17 cellular contexts compared by ENCODE assay signal in genomic region chr1:92306020-92306419, GRCh38. TPM values are rescaled to one million over a fixed set of nuclear protein-coding genes. Genes with fewer than 3 reads are reported as not detected.
A peak's percentile ranks its signal among the peaks of the same experiment; 100 is the strongest.
DNase-seq lines count a peak whose midpoint lies in the region; ATAC-seq, FAIRE-seq and TF ChIP-seq lines count a peak whose summit lies in the region.
"Had no signal": no experiment of that assay in that cellular context is flagged by ENCODE, and none has a peak within 500 bp of the region (broad histone marks: within the 10 kb centered on the region; RNA-seq: fewer than 3 reads in every experiment).

No MANE protein-coding gene starts in this region.

- peaks cover 10% of the 10 kb centered on the region for H3K4me1 ChIP-seq in HAP-1
- H3K4me1 ChIP-seq: A549 had no signal

- in situ Hi-C loops in HAP-1 (cut with MboI; ENCODE audit: low sequenced_read_pairs), result loop anchor here (25.0 kb wide), 1 partner anchor 306 kb away; no protein-coding TSS in a partner anchor

- no peak for ATAC-seq in activated T-cell treated with anti-CD3 and anti-CD28 coated beads, Interleukin-2, amount 50 U/mL, for 72 hours (replicated peaks in 1 of 2)
- ATAC-seq: A549 had no signal

- TF ChIP-seq POLR2A in GM12891 (IDR thresholded peaks at IDR 0.05; ENCODE audit: low read depth, low read length), result no peak

- no peaks in the 10 kb centered on the region for H3K9me3 Mint-ChIP-seq in activated T-cell treated with anti-CD3 and anti-CD28 coated beads, Interleukin-2, amount 50 U/mL, for 24 hours
- no peaks in the 10 kb centered on the region for H3K9me3 Mint-ChIP-seq in activated T-cell treated with anti-CD3 and anti-CD28 coated beads, Interleukin-2, amount 50 U/mL, for 72 hours
- no peaks in the 10 kb centered on the region for H3K9me3 Mint-ChIP-seq in activated T-helper 2 cell treated with anti-CD3 and anti-CD28 coated beads, Interferon-gamma antibody, Interleukin-2, Interleukin-4, amounts not matched to agents 10 μg/mL and 5 μg/mL and 100 μg/mL, durations not matched to agents 14 hours and 24 hours and 36 hours
- H3K9me3 Mint-ChIP-seq: CD14-positive monocyte had no signal

- H3K4me3 ChIP-seq in HAP-1, result no peak overlapping the region
- H3K4me3 ChIP-seq: A549, MG63 had no signal

- H3K36me3 Mint-ChIP-seq in activated T-cell treated with anti-CD3 and anti-CD28 coated beads, Interleukin-2, amount 50 U/mL, for 24 hours (ENCODE audit: low read depth), result peaks cover 77% of the 10 kb centered on the region
- peaks cover 2 to 24% of the 10 kb centered on the region in 2 donors for H3K36me3 Mint-ChIP-seq in activated T-cell treated with anti-CD3 and anti-CD28 coated beads, Interleukin-2, amount 50 U/mL, for 72 hours (ENCODE audit: insufficient read depth in 2 of 2)
- H3K36me3 Mint-ChIP-seq in activated T-helper 2 cell treated with anti-CD3 and anti-CD28 coated beads, Interferon-gamma antibody, Interleukin-2, Interleukin-4, amounts not matched to agents 10 μg/mL and 5 μg/mL and 100 μg/mL, durations not matched to agents 14 hours and 24 hours and 36 hours (ENCODE audit: low read depth), result peaks cover 56% of the 10 kb centered on the region

- H3K4me1 Mint-ChIP-seq in activated T-cell treated with anti-CD3 and anti-CD28 coated beads, Interleukin-2, amount 50 U/mL, for 24 hours (ENCODE audit: low read depth), result peaks cover 23% of the 10 kb centered on the region
- peaks cover 27% of the 10 kb centered on the region for H3K4me1 Mint-ChIP-seq in activated T-cell treated with anti-CD3 and anti-CD28 coated beads, Interleukin-2, amount 50 U/mL, for 72 hours (ENCODE audit: low read depth)
- peaks cover 17% of the 10 kb centered on the region for H3K4me1 Mint-ChIP-seq in activated T-helper 2 cell treated with anti-CD3 and anti-CD28 coated beads, Interferon-gamma antibody, Interleukin-2, Interleukin-4, amounts not matched to agents 10 μg/mL and 5 μg/mL and 100 μg/mL, durations not matched to agents 14 hours and 24 hours and 36 hours (ENCODE audit: low read depth)

- no peak overlapping the region for H3K4me3 Mint-ChIP-seq in activated T-cell treated with anti-CD3 and anti-CD28 coated beads, Interleukin-2, amount 50 U/mL, for 24 hours
- no peak overlapping the region for H3K4me3 Mint-ChIP-seq in activated T-cell treated with anti-CD3 and anti-CD28 coated beads, Interleukin-2, amount 50 U/mL, for 72 hours
- H3K4me3 Mint-ChIP-seq in activated T-helper 2 cell treated with anti-CD3 and anti-CD28 coated beads, Interferon-gamma antibody, Interleukin-2, Interleukin-4, amounts not matched to agents 10 μg/mL and 5 μg/mL and 100 μg/mL, durations not matched to agents 14 hours and 24 hours and 36 hours (ENCODE audit: low read depth), result no peak overlapping the region
- H3K4me3 Mint-ChIP-seq: CD14-positive monocyte had no signal

- intact Hi-C loops in activated T-helper 2 cell treated with anti-CD3 and anti-CD28 coated beads, Interferon-gamma antibody, Interleukin-2, Interleukin-4, amounts not matched to agents 10 μg/mL and 5 μg/mL and 100 μg/mL, durations not matched to agents 14 hours and 24 hours and 36 hours (cut with micrococcal nuclease), result no loop called here

- no peaks in the 10 kb centered on the region for H3K9me3 ChIP-seq in HAP-1
- H3K9me3 ChIP-seq: A549, MG63 had no signal

- no peaks in the 10 kb centered on the region for H3K27me3 Mint-ChIP-seq in activated T-cell treated with anti-CD3 and anti-CD28 coated beads, Interleukin-2, amount 50 U/mL, for 24 hours
- no peaks in the 10 kb centered on the region for H3K27me3 Mint-ChIP-seq in activated T-cell treated with anti-CD3 and anti-CD28 coated beads, Interleukin-2, amount 50 U/mL, for 72 hours (ENCODE audit: low read depth)
- no peaks in the 10 kb centered on the region for H3K27me3 Mint-ChIP-seq in activated T-helper 2 cell treated with anti-CD3 and anti-CD28 coated beads, Interferon-gamma antibody, Interleukin-2, Interleukin-4, amounts not matched to agents 10 μg/mL and 5 μg/mL and 100 μg/mL, durations not matched to agents 14 hours and 24 hours and 36 hours (ENCODE audit: low read depth)

- DNase-seq in activated T-cell treated with anti-CD3 and anti-CD28 coated beads, Interleukin-2, amount 50 U/mL, for 24 hours, result no peak
- no peak for DNase-seq in activated T-cell treated with anti-CD3 and anti-CD28 coated beads, Interleukin-2, amount 50 U/mL, for 72 hours
- DNase-seq in GM12891 (ENCODE audit: insufficient read length, low spot score), result no peak
- DNase-seq in MV-4-11 (lab: John Stamatoyannopoulos, UW), result peak; percentile 65
- no peak for DNase-seq in activated T-helper 2 cell treated with anti-CD3 and anti-CD28 coated beads, Interferon-gamma antibody, Interleukin-2, Interleukin-4, amounts not matched to agents 10 μg/mL and 5 μg/mL and 100 μg/mL, durations not matched to agents 14 hours and 24 hours and 36 hours (ENCODE audit: low spot score)
- no peak for DNase-seq in GDM1 (lab: John Stamatoyannopoulos, UW)
- DNase-seq in AG08396 (ENCODE audit: low spot score), result no peak
- no peak for DNase-seq in HAP-1 (ENCODE audit: low spot score in 2 of 2)
- DNase-seq: DMS 273 treated with DMSO at 0.1 percent for 48 hours, Karpas-422, MG63, NCI-H1417, NCI-H187 treated with DMSO at 0.1 percent for 48 hours, NCI-H69 had no signal

- H3K36me3 ChIP-seq in HAP-1 (replicated peaks), result peaks cover 14% of the 10 kb centered on the region

- peak overlapping the region; percentile 53 for H3K27ac Mint-ChIP-seq in activated T-cell treated with anti-CD3 and anti-CD28 coated beads, Interleukin-2, amount 50 U/mL, for 24 hours
- H3K27ac Mint-ChIP-seq in activated T-cell treated with anti-CD3 and anti-CD28 coated beads, Interleukin-2, amount 50 U/mL, for 72 hours, result no peak overlapping the region
- peak overlapping the region; percentile 3 for H3K27ac Mint-ChIP-seq in activated T-helper 2 cell treated with anti-CD3 and anti-CD28 coated beads, Interferon-gamma antibody, Interleukin-2, Interleukin-4, amounts not matched to agents 10 μg/mL and 5 μg/mL and 100 μg/mL, durations not matched to agents 14 hours and 24 hours and 36 hours

- FAIRE-seq in GM12891 (lab: Jason Lieb, UNC), result peak; percentile 74
- FAIRE-seq: A549, H54 had no signal

- no peaks in the 10 kb centered on the region for H3K27me3 ChIP-seq in HAP-1 (ENCODE audit: low read depth)
- H3K27me3 ChIP-seq: MG63 had no signal

TF ChIP-seq in GM12891, 5 proteins besides CTCF, POLR2A, EP300 and RAD21:
- TF ChIP-seq SPI1 (IDR thresholded peaks at IDR 0.05; ENCODE audit: low read depth, low read length), result 0 out of 2 replicates have a peak, but pooled peaks have one; percentile 2
- no peak for TF ChIP-seq TAF1 (IDR thresholded peaks at IDR 0.05; ENCODE audit: low read depth, low read length)

RNA-seq across cellular contexts. Expression of gene RPAP2, which starts 7.2 kb away (rescaled TPM):
- 10 to 100 TPM; 48.4 to 54.3 TPM for total RNA-seq in activated T-cell treated with anti-CD3 and anti-CD28 coated beads, Interleukin-2, amount 50 U/mL, for 72 hours
- 10.4 TPM for polyA plus RNA-seq in GM12891 (2012; ENCODE audit: low read depth, missing spikeins)
- 41.9 and 42.8 TPM in 2 replicates for total RNA-seq in activated T-helper 2 cell treated with anti-CD3 and anti-CD28 coated beads, Interferon-gamma antibody, Interleukin-2, Interleukin-4, amounts not matched to agents 10 μg/mL and 5 μg/mL and 100 μg/mL, durations not matched to agents 14 hours and 24 hours and 36 hours

RNA-seq across cellular contexts. Expression of gene GLMN, which starts 7.2 kb away (rescaled TPM):
- 10 to 100 TPM; 22.3 to 27.6 TPM for total RNA-seq in activated T-cell treated with anti-CD3 and anti-CD28 coated beads, Interleukin-2, amount 50 U/mL, for 72 hours
- 8.4 TPM for polyA plus RNA-seq in GM12891 (2012; ENCODE audit: low read depth, missing spikeins)
- 29.5 and 30.8 TPM in 2 replicates for total RNA-seq in activated T-helper 2 cell treated with anti-CD3 and anti-CD28 coated beads, Interferon-gamma antibody, Interleukin-2, Interleukin-4, amounts not matched to agents 10 μg/mL and 5 μg/mL and 100 μg/mL, durations not matched to agents 14 hours and 24 hours and 36 hours
